In the genomic region with DNA sequence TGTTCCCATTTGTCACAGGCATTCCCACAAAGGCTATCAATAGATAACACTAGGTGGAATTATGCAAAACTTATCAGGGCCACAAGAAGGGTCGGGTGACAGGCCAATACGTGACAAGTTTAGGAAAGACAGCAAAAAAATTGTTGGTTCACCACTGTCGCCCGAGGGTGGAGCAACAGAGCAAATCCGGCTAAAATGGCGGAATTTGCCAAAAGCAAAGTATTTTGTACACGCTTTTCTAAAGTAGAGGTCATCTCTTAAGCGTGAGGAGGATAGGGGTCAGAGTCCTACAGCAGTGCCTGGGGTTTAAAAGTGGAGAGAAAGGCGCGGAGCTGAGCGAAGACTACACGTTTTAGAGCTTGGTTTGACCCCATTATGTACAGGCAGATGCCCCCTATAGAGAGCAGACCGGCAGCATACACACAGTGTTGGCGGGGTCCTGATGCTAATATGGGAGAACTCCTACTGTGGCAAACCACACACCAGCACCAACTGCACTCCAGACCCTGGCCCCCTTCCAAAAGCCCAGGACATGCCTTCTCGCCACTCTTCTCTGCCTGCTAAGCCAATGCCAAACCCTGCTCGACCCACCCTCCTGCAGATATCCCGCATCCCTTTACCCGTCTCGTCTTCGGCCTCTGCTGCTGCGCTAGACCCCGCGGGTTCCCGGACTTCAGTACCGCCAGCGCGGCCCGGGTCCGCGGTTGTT, we compare ENCODE assay signal across 8 cellular contexts.
A peak's percentile ranks its signal among the peaks of the same experiment; 100 is the strongest.
DNase-seq lines count a peak whose midpoint lies in the region; ATAC-seq and TF ChIP-seq lines count a peak whose summit lies in the region.

No MANE protein-coding gene starts in this region.

- ATAC-seq in GM19025 (IDR thresholded peaks at IDR 0.05; ENCODE audit: low read depth, unreplicated experiment) (peak; percentile 23), HG03108 (IDR thresholded peaks at IDR 0.05; ENCODE audit: unreplicated experiment) (peak; percentile 35)

- peaks cover 5% of the 10 kb centered on the region; the same call in 1 of the 2 replicates for H4K20me1 ChIP-seq in DOHH2 (ENCODE audit: control insufficient read depth, insufficient read depth, low read depth, low read length)

- no peaks in the 10 kb centered on the region for H3K9me2 ChIP-seq in DOHH2 (replicated peaks; ENCODE audit: control insufficient read depth, low read length)

- H3K4me3 ChIP-seq in DOHH2 (ENCODE audit: low read length) (peak overlapping the region; percentile 98), adipocyte (ENCODE audit: low read length) (peak overlapping the region; percentile 84), iPS-11a (ENCODE audit: low read depth, low read length) (peak overlapping the region; percentile 79)

- H3K36me3 ChIP-seq in DOHH2 (ENCODE audit: control insufficient read depth, low read length) (peaks cover 58% of the 10 kb centered on the region), adipocyte (ENCODE audit: control insufficient read depth, insufficient read depth, low read length, severe bottlenecking) (peaks cover 12% of the 10 kb centered on the region)

- H3K9me3 ChIP-seq in DOHH2 (ENCODE audit: control insufficient read depth, insufficient read depth, low read length) = no peaks in the 10 kb centered on the region
- H3K9me3 ChIP-seq in adipocyte (ENCODE audit: control insufficient read depth, low read length) = no peaks in the 10 kb centered on the region

- DNase-seq in NOMO-1 treated with DMSO at 0.1 percent for 48 hours (lab: John Stamatoyannopoulos, UW; ENCODE audit: unreplicated experiment) = peak; percentile 50
- DNase-seq in adipocyte (ENCODE audit: low read depth) = peak; percentile 50
- DNase-seq in stimulated activated CD4-positive, alpha-beta T cell treated with anti-CD3 and anti-CD28 coated beads, Interleukin-15, amount 100 ng/mL, for 48 hours (ENCODE audit: low read depth in 2 of 2) = peak; percentile 24 to 32
- DNase-seq in effector CD8-positive, alpha-beta T cell (lab: John Stamatoyannopoulos, UW) = no peak

- peaks cover 57% of the 10 kb centered on the region for H3K79me2 ChIP-seq in DOHH2 (ENCODE audit: control insufficient read depth, low read length)

- H3K4me2 ChIP-seq in DOHH2 (ENCODE audit: low read length) = peak overlapping the region; percentile 85

- H3K27me3 ChIP-seq in DOHH2 (ENCODE audit: control insufficient read depth, low read length) = no peaks in the 10 kb centered on the region
- H3K27me3 ChIP-seq in adipocyte (replicated peaks; ENCODE audit: control insufficient read depth, insufficient read depth, low read length) = no peaks in the 10 kb centered on the region

- H3K4me1 ChIP-seq in DOHH2 (ENCODE audit: control insufficient read depth, low read length) = peaks cover 46% of the 10 kb centered on the region
- peaks cover 36% of the 10 kb centered on the region for H3K4me1 ChIP-seq in adipocyte (ENCODE audit: control insufficient read depth, insufficient read depth, low read length)

- peak; percentile 53 for TF ChIP-seq CTCF in DOHH2 (IDR thresholded peaks at IDR 0.05; ENCODE audit: low read depth, low read length, poor library complexity, severe bottlenecking)

- H3K27ac ChIP-seq in DOHH2 (ENCODE audit: low read depth, low read length) = peak overlapping the region; percentile 82

- peaks cover 25% of the 10 kb centered on the region for H3F3A ChIP-seq in DOHH2 (ENCODE audit: control insufficient read depth, insufficient read depth)

- peak overlapping the region; percentile 80 for H3K9ac ChIP-seq in adipocyte (ENCODE audit: low read length)
